ENCODE assay signal across 1 cellular context in the genomic region with DNA sequence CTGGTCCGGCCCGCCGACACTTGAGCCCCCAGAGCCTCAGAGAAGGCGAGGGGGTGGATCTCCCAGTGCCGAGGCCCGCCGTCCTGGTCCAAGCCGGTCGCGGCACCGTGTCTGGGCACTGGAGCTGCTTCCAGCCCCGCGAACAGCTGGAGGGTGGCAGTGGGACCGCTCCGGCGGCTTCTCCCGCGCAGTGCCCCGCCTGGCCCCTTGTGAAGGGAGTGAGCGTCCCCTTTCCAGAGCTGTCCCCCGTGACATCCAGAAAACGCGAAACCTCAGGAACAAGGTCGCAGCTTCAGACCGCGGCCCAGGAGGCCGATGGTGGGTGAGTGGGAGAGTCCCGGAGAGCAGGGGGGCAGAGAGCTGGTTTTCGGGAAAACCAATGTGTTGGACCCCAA.
TF ChIP-seq lines count a peak whose summit lies in the region.

No MANE protein-coding gene starts in this region.

TF ChIP-seq in HepG2, 621 proteins besides CTCF, POLR2A, EP300 and RAD21 (continued from another document and continues in another):
- TF ChIP-seq, protein P1, sequence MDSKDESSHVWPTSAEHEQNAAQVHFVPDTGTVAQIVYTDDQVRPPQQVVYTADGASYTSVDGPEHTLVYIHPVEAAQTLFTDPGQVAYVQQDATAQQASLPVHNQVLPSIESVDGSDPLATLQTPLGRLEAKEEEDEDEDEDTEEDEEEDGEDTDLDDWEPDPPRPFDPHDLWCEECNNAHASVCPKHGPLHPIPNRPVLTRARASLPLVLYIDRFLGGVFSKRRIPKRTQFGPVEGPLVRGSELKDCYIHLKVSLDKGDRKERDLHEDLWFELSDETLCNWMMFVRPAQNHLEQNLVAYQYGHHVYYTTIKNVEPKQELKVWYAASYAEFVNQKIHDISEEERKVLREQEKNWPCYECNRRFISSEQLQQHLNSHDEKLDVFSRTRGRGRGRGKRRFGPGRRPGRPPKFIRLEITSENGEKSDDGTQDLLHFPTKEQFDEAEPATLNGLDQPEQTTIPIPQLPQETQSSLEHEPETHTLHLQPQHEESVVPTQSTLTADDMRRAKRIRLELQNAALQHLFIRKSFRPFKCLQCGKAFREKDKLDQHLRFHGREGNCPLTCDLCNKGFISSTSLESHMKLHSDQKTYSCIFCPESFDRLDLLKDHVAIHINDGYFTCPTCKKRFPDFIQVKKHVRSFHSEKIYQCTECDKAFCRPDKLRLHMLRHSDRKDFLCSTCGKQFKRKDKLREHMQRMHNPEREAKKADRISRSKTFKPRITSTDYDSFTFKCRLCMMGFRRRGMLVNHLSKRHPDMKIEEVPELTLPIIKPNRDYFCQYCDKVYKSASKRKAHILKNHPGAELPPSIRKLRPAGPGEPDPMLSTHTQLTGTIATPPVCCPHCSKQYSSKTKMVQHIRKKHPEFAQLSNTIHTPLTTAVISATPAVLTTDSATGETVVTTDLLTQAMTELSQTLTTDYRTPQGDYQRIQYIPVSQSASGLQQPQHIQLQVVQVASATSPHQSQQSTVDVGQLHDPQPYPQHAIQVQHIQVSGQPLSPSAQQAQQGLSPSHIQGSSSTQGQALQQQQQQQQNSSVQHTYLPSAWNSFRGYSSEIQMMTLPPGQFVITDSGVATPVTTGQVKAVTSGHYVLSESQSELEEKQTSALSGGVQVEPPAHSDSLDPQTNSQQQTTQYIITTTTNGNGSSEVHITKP (CRISPR knock-in tag; IDR thresholded peaks at IDR 0.05; ENCODE audit: low read depth), result 0 out of 2 replicates have a peak, but pooled peaks have one; percentile 3
- TF ChIP-seq FOSL1 (CRISPR knock-in tag; IDR thresholded peaks at IDR 0.05; ENCODE audit: borderline replicate concordance) (peak; percentile 31; the same call in 1 of the 2 replicates), ATM (IDR thresholded peaks at IDR 0.05; ENCODE audit: borderline replicate concordance) (no peak), RORA (CRISPR knock-in tag; IDR thresholded peaks at IDR 0.05) (no peak), FOXK2 (IDR thresholded peaks at IDR 0.05) (no peak), HOXA5 (CRISPR knock-in tag; IDR thresholded peaks at IDR 0.05) (no peak), ZNF563 (CRISPR knock-in tag; IDR thresholded peaks at IDR 0.05) (0 out of 2 replicates have a peak, but pooled peaks have one; percentile 16), ZC3H13 (CRISPR knock-in tag; IDR thresholded peaks at IDR 0.05) (0 out of 2 replicates have a peak, but pooled peaks have one; percentile 36), ZNF34 (CRISPR knock-in tag; IDR thresholded peaks at IDR 0.05; ENCODE audit: borderline replicate concordance) (no peak), AGO1 (IDR thresholded peaks at IDR 0.05; ENCODE audit: low read depth, low read length, poor library complexity, severe bottlenecking) (peak; percentile 24), ZNF773 (CRISPR knock-in tag; IDR thresholded peaks at IDR 0.05; ENCODE audit: borderline replicate concordance) (0 out of 2 replicates have a peak, but pooled peaks have one; percentile 7), ZNF709 (CRISPR knock-in tag; IDR thresholded peaks at IDR 0.05) (peak; percentile 76; the same call in 1 of the 2 replicates), BCL6 (CRISPR knock-in tag; IDR thresholded peaks at IDR 0.05) (no peak), ZNF510 (CRISPR knock-in tag; IDR thresholded peaks at IDR 0.05; ENCODE audit: low read depth) (no peak), ZFP90 (CRISPR knock-in tag; IDR thresholded peaks at IDR 0.05; ENCODE audit: borderline replicate concordance) (peak; percentile 35; the same call in 1 of the 2 replicates), MTA3 (CRISPR knock-in tag; IDR thresholded peaks at IDR 0.05) (no peak), KLF6 (CRISPR knock-in tag; IDR thresholded peaks at IDR 0.05) (no peak), NFYC (CRISPR knock-in tag; IDR thresholded peaks at IDR 0.05) (no peak), REXO4 (CRISPR knock-in tag; IDR thresholded peaks at IDR 0.05; ENCODE audit: borderline replicate concordance) (no peak), NFRKB (IDR thresholded peaks at IDR 0.05) (no peak), HES4 (CRISPR knock-in tag; IDR thresholded peaks at IDR 0.05; ENCODE audit: borderline replicate concordance) (peak; percentile 31; the same call in 1 of the 2 replicates), ZNF160 (CRISPR knock-in tag; IDR thresholded peaks at IDR 0.05) (no peak), SIN3A (IDR thresholded peaks at IDR 0.05; ENCODE audit: borderline replicate concordance, low read depth, low read length) (no peak), ZNF232 (CRISPR knock-in tag; IDR thresholded peaks at IDR 0.05; ENCODE audit: borderline replicate concordance) (0 out of 2 replicates have a peak, but pooled peaks have one; percentile 52), HDAC6 (IDR thresholded peaks at IDR 0.05; ENCODE audit: low read depth, low read length) (no peak), MXI1 (IDR thresholded peaks at IDR 0.05; ENCODE audit: borderline replicate concordance, low read depth, low read length) (no peak), PITX1 (CRISPR knock-in tag; IDR thresholded peaks at IDR 0.05) (no peak), ZNF816 (CRISPR knock-in tag; IDR thresholded peaks at IDR 0.05; ENCODE audit: borderline replicate concordance) (no peak), ELF4 (CRISPR knock-in tag; IDR thresholded peaks at IDR 0.05; ENCODE audit: borderline replicate concordance) (no peak), PHF8 (CRISPR knock-in tag; IDR thresholded peaks at IDR 0.05) (peak; percentile 20)
- TF ChIP-seq, protein P2, sequence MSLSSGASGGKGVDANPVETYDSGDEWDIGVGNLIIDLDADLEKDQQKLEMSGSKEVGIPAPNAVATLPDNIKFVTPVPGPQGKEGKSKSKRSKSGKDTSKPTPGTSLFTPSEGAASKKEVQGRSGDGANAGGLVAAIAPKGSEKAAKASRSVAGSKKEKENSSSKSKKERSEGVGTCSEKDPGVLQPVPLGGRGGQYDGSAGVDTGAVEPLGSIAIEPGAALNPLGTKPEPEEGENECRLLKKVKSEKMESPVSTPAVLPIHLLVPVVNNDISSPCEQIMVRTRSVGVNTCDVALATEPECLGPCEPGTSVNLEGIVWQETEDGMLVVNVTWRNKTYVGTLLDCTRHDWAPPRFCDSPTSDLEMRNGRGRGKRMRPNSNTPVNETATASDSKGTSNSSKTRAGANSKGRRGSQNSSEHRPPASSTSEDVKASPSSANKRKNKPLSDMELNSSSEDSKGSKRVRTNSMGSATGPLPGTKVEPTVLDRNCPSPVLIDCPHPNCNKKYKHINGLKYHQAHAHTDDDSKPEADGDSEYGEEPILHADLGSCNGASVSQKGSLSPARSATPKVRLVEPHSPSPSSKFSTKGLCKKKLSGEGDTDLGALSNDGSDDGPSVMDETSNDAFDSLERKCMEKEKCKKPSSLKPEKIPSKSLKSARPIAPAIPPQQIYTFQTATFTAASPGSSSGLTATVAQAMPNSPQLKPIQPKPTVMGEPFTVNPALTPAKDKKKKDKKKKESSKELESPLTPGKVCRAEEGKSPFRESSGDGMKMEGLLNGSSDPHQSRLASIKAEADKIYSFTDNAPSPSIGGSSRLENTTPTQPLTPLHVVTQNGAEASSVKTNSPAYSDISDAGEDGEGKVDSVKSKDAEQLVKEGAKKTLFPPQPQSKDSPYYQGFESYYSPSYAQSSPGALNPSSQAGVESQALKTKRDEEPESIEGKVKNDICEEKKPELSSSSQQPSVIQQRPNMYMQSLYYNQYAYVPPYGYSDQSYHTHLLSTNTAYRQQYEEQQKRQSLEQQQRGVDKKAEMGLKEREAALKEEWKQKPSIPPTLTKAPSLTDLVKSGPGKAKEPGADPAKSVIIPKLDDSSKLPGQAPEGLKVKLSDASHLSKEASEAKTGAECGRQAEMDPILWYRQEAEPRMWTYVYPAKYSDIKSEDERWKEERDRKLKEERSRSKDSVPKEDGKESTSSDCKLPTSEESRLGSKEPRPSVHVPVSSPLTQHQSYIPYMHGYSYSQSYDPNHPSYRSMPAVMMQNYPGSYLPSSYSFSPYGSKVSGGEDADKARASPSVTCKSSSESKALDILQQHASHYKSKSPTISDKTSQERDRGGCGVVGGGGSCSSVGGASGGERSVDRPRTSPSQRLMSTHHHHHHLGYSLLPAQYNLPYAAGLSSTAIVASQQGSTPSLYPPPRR (CRISPR knock-in tag; IDR thresholded peaks at IDR 0.05; ENCODE audit: borderline replicate concordance), result no peak
- TF ChIP-seq, protein P3, sequence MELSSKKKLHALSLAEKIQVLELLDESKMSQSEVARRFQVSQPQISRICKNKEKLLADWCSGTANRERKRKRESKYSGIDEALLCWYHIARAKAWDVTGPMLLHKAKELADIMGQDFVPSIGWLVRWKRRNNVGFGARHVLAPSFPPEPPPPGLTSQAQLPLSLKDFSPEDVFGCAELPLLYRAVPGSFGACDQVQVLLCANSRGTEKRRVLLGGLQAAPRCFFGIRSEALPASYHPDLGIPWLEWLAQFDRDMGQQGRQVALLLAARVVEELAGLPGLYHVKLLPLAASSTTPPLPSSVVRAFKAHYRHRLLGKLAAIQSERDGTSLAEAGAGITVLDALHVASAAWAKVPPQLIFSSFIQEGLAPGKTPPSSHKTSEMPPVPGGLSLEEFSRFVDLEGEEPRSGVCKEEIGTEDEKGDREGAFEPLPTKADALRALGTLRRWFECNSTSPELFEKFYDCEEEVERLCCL (CRISPR knock-in tag; IDR thresholded peaks at IDR 0.05; ENCODE audit: borderline replicate concordance), result no peak
- TF ChIP-seq, protein P4, sequence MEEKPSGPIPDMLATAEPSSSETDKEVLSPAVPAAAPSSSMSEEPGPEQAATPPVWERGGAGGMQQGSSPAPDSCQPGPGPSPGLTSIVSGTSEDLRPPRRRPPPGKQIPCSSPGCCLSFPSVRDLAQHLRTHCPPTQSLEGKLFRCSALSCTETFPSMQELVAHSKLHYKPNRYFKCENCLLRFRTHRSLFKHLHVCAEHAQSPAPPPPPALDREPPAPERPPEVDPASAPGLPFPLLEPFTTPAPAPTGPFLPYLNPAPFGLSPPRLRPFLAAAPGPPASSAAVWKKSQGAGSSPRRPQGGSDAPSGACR (CRISPR knock-in tag; IDR thresholded peaks at IDR 0.05), result no peak
- TF ChIP-seq, protein P5, sequence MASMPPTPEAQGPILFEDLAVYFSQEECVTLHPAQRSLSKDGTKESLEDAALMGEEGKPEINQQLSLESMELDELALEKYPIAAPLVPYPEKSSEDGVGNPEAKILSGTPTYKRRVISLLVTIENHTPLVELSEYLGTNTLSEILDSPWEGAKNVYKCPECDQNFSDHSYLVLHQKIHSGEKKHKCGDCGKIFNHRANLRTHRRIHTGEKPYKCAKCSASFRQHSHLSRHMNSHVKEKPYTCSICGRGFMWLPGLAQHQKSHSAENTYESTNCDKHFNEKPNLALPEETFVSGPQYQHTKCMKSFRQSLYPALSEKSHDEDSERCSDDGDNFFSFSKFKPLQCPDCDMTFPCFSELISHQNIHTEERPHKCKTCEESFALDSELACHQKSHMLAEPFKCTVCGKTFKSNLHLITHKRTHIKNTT (CRISPR knock-in tag; IDR thresholded peaks at IDR 0.05), result no peak
- TF ChIP-seq, protein P6, sequence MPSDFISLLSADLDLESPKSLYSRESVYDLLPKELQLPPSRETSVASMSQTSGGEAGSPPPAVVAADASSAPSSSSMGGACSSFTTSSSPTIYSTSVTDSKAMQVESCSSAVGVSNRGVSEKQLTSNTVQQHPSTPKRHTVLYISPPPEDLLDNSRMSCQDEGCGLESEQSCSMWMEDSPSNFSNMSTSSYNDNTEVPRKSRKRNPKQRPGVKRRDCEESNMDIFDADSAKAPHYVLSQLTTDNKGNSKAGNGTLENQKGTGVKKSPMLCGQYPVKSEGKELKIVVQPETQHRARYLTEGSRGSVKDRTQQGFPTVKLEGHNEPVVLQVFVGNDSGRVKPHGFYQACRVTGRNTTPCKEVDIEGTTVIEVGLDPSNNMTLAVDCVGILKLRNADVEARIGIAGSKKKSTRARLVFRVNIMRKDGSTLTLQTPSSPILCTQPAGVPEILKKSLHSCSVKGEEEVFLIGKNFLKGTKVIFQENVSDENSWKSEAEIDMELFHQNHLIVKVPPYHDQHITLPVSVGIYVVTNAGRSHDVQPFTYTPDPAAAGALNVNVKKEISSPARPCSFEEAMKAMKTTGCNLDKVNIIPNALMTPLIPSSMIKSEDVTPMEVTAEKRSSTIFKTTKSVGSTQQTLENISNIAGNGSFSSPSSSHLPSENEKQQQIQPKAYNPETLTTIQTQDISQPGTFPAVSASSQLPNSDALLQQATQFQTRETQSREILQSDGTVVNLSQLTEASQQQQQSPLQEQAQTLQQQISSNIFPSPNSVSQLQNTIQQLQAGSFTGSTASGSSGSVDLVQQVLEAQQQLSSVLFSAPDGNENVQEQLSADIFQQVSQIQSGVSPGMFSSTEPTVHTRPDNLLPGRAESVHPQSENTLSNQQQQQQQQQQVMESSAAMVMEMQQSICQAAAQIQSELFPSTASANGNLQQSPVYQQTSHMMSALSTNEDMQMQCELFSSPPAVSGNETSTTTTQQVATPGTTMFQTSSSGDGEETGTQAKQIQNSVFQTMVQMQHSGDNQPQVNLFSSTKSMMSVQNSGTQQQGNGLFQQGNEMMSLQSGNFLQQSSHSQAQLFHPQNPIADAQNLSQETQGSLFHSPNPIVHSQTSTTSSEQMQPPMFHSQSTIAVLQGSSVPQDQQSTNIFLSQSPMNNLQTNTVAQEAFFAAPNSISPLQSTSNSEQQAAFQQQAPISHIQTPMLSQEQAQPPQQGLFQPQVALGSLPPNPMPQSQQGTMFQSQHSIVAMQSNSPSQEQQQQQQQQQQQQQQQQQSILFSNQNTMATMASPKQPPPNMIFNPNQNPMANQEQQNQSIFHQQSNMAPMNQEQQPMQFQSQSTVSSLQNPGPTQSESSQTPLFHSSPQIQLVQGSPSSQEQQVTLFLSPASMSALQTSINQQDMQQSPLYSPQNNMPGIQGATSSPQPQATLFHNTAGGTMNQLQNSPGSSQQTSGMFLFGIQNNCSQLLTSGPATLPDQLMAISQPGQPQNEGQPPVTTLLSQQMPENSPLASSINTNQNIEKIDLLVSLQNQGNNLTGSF (CRISPR knock-in tag; IDR thresholded peaks at IDR 0.05), result no peak; the same call in 1 of the 2 replicates
- TF ChIP-seq, protein P7, sequence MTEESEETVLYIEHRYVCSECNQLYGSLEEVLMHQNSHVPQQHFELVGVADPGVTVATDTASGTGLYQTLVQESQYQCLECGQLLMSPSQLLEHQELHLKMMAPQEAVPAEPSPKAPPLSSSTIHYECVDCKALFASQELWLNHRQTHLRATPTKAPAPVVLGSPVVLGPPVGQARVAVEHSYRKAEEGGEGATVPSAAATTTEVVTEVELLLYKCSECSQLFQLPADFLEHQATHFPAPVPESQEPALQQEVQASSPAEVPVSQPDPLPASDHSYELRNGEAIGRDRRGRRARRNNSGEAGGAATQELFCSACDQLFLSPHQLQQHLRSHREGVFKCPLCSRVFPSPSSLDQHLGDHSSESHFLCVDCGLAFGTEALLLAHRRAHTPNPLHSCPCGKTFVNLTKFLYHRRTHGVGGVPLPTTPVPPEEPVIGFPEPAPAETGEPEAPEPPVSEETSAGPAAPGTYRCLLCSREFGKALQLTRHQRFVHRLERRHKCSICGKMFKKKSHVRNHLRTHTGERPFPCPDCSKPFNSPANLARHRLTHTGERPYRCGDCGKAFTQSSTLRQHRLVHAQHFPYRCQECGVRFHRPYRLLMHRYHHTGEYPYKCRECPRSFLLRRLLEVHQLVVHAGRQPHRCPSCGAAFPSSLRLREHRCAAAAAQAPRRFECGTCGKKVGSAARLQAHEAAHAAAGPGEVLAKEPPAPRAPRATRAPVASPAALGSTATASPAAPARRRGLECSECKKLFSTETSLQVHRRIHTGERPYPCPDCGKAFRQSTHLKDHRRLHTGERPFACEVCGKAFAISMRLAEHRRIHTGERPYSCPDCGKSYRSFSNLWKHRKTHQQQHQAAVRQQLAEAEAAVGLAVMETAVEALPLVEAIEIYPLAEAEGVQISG (CRISPR knock-in tag; IDR thresholded peaks at IDR 0.05), result no peak
- TF ChIP-seq, protein P8, sequence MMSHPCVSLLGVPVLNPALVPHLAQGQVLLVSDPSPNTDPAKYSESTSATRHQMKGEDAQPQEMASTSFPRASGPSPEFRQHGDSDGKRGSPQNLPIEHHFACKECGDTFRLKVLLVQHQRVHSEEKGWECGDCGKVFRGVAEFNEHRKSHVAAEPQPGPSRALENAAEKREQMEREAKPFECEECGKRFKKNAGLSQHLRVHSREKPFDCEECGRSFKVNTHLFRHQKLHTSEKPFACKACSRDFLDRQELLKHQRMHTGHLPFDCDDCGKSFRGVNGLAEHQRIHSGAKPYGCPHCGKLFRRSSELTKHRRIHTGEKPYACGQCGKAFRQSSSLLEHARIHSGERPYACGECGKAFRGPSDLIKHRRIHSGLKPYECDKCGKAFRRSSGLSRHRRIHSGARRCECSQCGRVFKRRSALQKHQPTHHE (CRISPR knock-in tag; IDR thresholded peaks at IDR 0.05; ENCODE audit: borderline replicate concordance), result no peak
